Comparison of ENCODE assay signal across 8 cellular contexts in genomic region chr13:77810430-77810829, GRCh38.
DNase-seq lines count a peak whose midpoint lies in the region; ATAC-seq and TF ChIP-seq lines count a peak whose summit lies in the region.

No MANE protein-coding gene starts in this region.

- no peaks in the 10 kb centered on the region for H3K36me3 Mint-ChIP-seq in activated T-helper 17 cell treated with anti-CD3 and anti-CD28 coated beads, Interleukin-2, amount 50 U/mL, for 72 hours (ENCODE audit: low read depth)

- intact Hi-C loops in vagina (cut with DNase I): no loop called here

- no peaks in the 10 kb centered on the region for H3K9me3 ChIP-seq in vagina

- peak in 1 of 3 experiments; percentile 22 for TF ChIP-seq CTCF in vagina (IDR thresholded peaks at IDR 0.05)

- no peaks in the 10 kb centered on the region for H3K36me3 ChIP-seq in vagina

- H3K27me3 Mint-ChIP-seq in activated T-helper 17 cell treated with anti-CD3 and anti-CD28 coated beads, Interleukin-2, amount 50 U/mL, for 72 hours: no peaks in the 10 kb centered on the region

- no peaks in the 10 kb centered on the region for H3K27me3 ChIP-seq in vagina

- H3K4me1 Mint-ChIP-seq in activated T-helper 17 cell treated with anti-CD3 and anti-CD28 coated beads, Interleukin-2, amount 50 U/mL, for 72 hours: no peaks in the 10 kb centered on the region

- TF ChIP-seq POLR2A in vagina (IDR thresholded peaks at IDR 0.05): no peak

- H3K9me3 Mint-ChIP-seq in activated T-helper 17 cell treated with anti-CD3 and anti-CD28 coated beads, Interleukin-2, amount 50 U/mL, for 72 hours: no peaks in the 10 kb centered on the region

- no peak overlapping the region for H3K4me3 Mint-ChIP-seq in activated T-helper 17 cell treated with anti-CD3 and anti-CD28 coated beads, Interleukin-2, amount 50 U/mL, for 72 hours

- no peaks in the 10 kb centered on the region for H3K4me1 ChIP-seq in vagina

- no peak overlapping the region for H3K4me3 ChIP-seq in vagina

- H3K27ac ChIP-seq in vagina: no peak overlapping the region

- peak; percentile 43 for DNase-seq in GF-D8 (lab: John Stamatoyannopoulos, UW)
- peak; percentile 41 for DNase-seq in myocyte (ENCODE audit: low read depth)
- no peak for DNase-seq in vagina (ENCODE audit: extremely low spot score in 2 of 2)
- DNase-seq in COLO668 (lab: John Stamatoyannopoulos, UW; ENCODE audit: unreplicated experiment): no peak

- ATAC-seq in GM19467 (IDR thresholded peaks at IDR 0.05; ENCODE audit: unreplicated experiment) (peak; percentile 79), HG03571 (IDR thresholded peaks at IDR 0.05; ENCODE audit: unreplicated experiment) (peak; percentile 78), HG02970 (IDR thresholded peaks at IDR 0.05; ENCODE audit: low FRiP score, unreplicated experiment) (no peak)
- ATAC-seq in activated T-helper 17 cell treated with anti-CD3 and anti-CD28 coated beads, Interleukin-2, amount 50 U/mL, for 72 hours (replicated peaks): peak; percentile 35

- no peak overlapping the region for H3K27ac Mint-ChIP-seq in activated T-helper 17 cell treated with anti-CD3 and anti-CD28 coated beads, Interleukin-2, amount 50 U/mL, for 72 hours

Comparison
In these comparisons a context has a peak if more than half of its experiments do, and no peak if none do; other contexts are left out.
1. DNase-seq: peak in GF-D8 (single experiment) and myocyte (single experiment); none in vagina (0 of 2) and COLO668 (single experiment).